ENCODE assay signal across 31 cellular contexts in genomic region chr10:87550741-87551140, GRCh38. TPM values are rescaled to one million over a fixed set of nuclear protein-coding genes. Genes with fewer than 3 reads are reported as not detected.
DNase-seq lines count a peak whose midpoint lies in the region; ATAC-seq and TF ChIP-seq lines count a peak whose summit lies in the region.
"Had no signal": no experiment of that assay in that cellular context is flagged by ENCODE, and none has a peak within 500 bp of the region (broad histone marks: within the 10 kb centered on the region; RNA-seq: fewer than 3 reads in every experiment).

No MANE protein-coding gene starts in this region.

- peaks cover 18% of the 10 kb centered on the region for H3K79me2 ChIP-seq in GM23248 (ENCODE audit: insufficient read depth)

- H3K36me3 ChIP-seq in GM23248 (ENCODE audit: low read depth) (0 out of 2 replicates have a peak, but pooled peaks cover 3% of the 10 kb centered on the region), mucosa of descending colon (ENCODE audit: low read depth) (no peaks in the 10 kb centered on the region), H7 (replicated peaks; ENCODE audit: control insufficient read depth, insufficient read depth, low read length) (no peaks in the 10 kb centered on the region)

- H3F3A ChIP-seq in GM23248 (ENCODE audit: insufficient read depth) = peaks cover 60% of the 10 kb centered on the region

- intact Hi-C loops in natural killer cell (cut with micrococcal nuclease) (no loop called here), mucosa of descending colon (cut with DNase I, micrococcal nuclease) (no loop called here)

- no peak overlapping the region for H2AFZ ChIP-seq in GM23248

- H3K4me3 Mint-ChIP-seq in endothelial cell (ENCODE audit: unreplicated experiment) (peak overlapping the region; percentile 19), nephron progenitor cell (no peak overlapping the region), natural killer cell (no peak overlapping the region)
- H3K4me3 Mint-ChIP-seq: activated CD4-positive, alpha-beta T cell treated with anti-CD3 and anti-CD28 coated beads, Interleukin-2, amount 10 ng/mL, durations not matched to agents 24 days and 14 days; activated T-cell treated with anti-CD3 and anti-CD28 coated beads, Interleukin-2, amount 50 U/mL, for 24 hours; brain; CD8-positive, alpha-beta memory T cell; naive B cell had no signal

- in situ Hi-C loops in GM23248 (cut with MboI) = no loop called here

- H3K27ac Mint-ChIP-seq in endothelial cell (ENCODE audit: unreplicated experiment) (no peak overlapping the region), nephron progenitor cell (peak overlapping the region; percentile 61), natural killer cell (peak overlapping the region in 1 of 2 donors; percentile 59)
- H3K27ac Mint-ChIP-seq: activated CD4-positive, alpha-beta T cell treated with anti-CD3 and anti-CD28 coated beads, Interleukin-2, amount 10 ng/mL, durations not matched to agents 24 days and 14 days; activated T-cell treated with anti-CD3 and anti-CD28 coated beads, Interleukin-2, amount 50 U/mL, for 24 hours had no signal

- no peaks in the 10 kb centered on the region for H3K9me2 ChIP-seq in GM23248 (ENCODE audit: insufficient read depth)

- H3K4me1 ChIP-seq in GM23248 (ENCODE audit: insufficient read depth) (peaks cover 76% of the 10 kb centered on the region), mucosa of descending colon (ENCODE audit: low read depth) (no peaks in the 10 kb centered on the region)
- H3K4me1 ChIP-seq: BE2C had no signal

- H4K20me1 ChIP-seq in GM23248 (ENCODE audit: insufficient read depth) = no peaks in the 10 kb centered on the region

- H3K4me3 ChIP-seq in GM23248 = no peak overlapping the region
- no peak overlapping the region for H3K4me3 ChIP-seq in mucosa of descending colon
- H3K4me3 ChIP-seq in H7 (ENCODE audit: insufficient read depth, low read depth, low read length) = no peak overlapping the region
- H3K4me3 ChIP-seq: pancreas, right atrium auricular region, spleen, upper lobe of left lung had no signal

- 58 to 83% methylated on average over 2 of the region's 2 CpGs for WGBS in GM23248 (ENCODE audit: low coverage in 1 of 2, low lambda C conversion rate in 2 of 2, missing lambda C conversion rate in 2 of 2), 2 experiments

- H3K9me3 Mint-ChIP-seq in endothelial cell (ENCODE audit: unreplicated experiment) (no peaks in the 10 kb centered on the region), nephron progenitor cell (peaks cover 3% of the 10 kb centered on the region), natural killer cell (no peaks in the 10 kb centered on the region)
- H3K9me3 Mint-ChIP-seq: activated CD4-positive, alpha-beta T cell treated with anti-CD3 and anti-CD28 coated beads, Interleukin-2, amount 10 ng/mL, durations not matched to agents 24 days and 14 days; activated T-cell treated with anti-CD3 and anti-CD28 coated beads, Interleukin-2, amount 50 U/mL, for 24 hours; brain; CD8-positive, alpha-beta memory T cell; naive B cell had no signal

- H3K9me3 ChIP-seq in GM23248 (ENCODE audit: low read depth) (no peaks in the 10 kb centered on the region), mucosa of descending colon (no peaks in the 10 kb centered on the region)
- H3K9me3 ChIP-seq: BE2C, pancreas, right atrium auricular region, spleen, upper lobe of left lung had no signal

- H3K4me1 Mint-ChIP-seq in endothelial cell (ENCODE audit: unreplicated experiment) = peaks cover 8% of the 10 kb centered on the region
- peaks cover 5% of the 10 kb centered on the region for H3K4me1 Mint-ChIP-seq in nephron progenitor cell
- peaks cover 16 to 17% of the 10 kb centered on the region in 2 donors for H3K4me1 Mint-ChIP-seq in natural killer cell

- TF ChIP-seq CTCF in endothelial cell (IDR thresholded peaks at IDR 0.05; ENCODE audit: unreplicated experiment) = no peak
- TF ChIP-seq CTCF in nephron progenitor cell (IDR thresholded peaks at IDR 0.05) = no peak
- TF ChIP-seq CTCF in natural killer cell (IDR thresholded peaks at IDR 0.05) = no peak
- no peak for TF ChIP-seq CTCF in mucosa of descending colon (IDR thresholded peaks at IDR 0.05)

- peak; percentile 27 for DNase-seq in GM23248
- peak; percentile 48 for DNase-seq in M059J (ENCODE audit: low read depth)
- DNase-seq in endothelial cell (ENCODE audit: low spot score) = no peak
- no peak for DNase-seq in nephron progenitor cell
- DNase-seq in natural killer cell = no peak
- DNase-seq in mucosa of descending colon = no peak
- no peak for DNase-seq in H7
- DNase-seq: activated CD4-positive, alpha-beta T cell treated with anti-CD3 and anti-CD28 coated beads, Interleukin-2, amount 10 ng/mL, durations not matched to agents 24 days and 14 days; activated gamma-delta T cell treated with Interleukin-2 at 50 U/mL for 16 hours; activated T-cell treated with anti-CD3 and anti-CD28 coated beads, Interleukin-2, amount 50 U/mL, for 24 hours; BE2C; CD8-positive, alpha-beta memory T cell; effector CD4-positive, alpha-beta T cell; foreskin fibroblast; head of caudate nucleus; left colon; mesenchymal stem cell; naive B cell; NCI-H1048; NCI-H187; NCI-H2171; NCI-H524 treated with DMSO at 0.1 percent for 48 hours; pancreas; Right ventricle myocardium superior; spleen; upper lobe of left lung had no signal

- H3K27me3 ChIP-seq in GM23248 (replicated peaks; ENCODE audit: insufficient read depth) (no peaks in the 10 kb centered on the region), H7 (ENCODE audit: control insufficient read depth, insufficient read depth, low read length) (no peaks in the 10 kb centered on the region)
- H3K27me3 ChIP-seq: BE2C, pancreas, right atrium auricular region, spleen, upper lobe of left lung had no signal

- ATAC-seq in natural killer cell (no peak), HG03432 (IDR thresholded peaks at IDR 0.05; ENCODE audit: unreplicated experiment) (no peak), mucosa of descending colon (no peak)
- ATAC-seq: left colon, pancreas had no signal

- H3K27ac ChIP-seq in GM23248 = 0 out of 2 replicates have a peak overlapping the region, but pooled peaks have one; percentile 6
- H3K27ac ChIP-seq: HL-60, pancreas, right atrium auricular region, spleen, VCaP had no signal

- H3K36me3 Mint-ChIP-seq in endothelial cell (ENCODE audit: low read depth, unreplicated experiment) (peaks cover 7% of the 10 kb centered on the region), nephron progenitor cell (ENCODE audit: low read depth) (peaks cover 44% of the 10 kb centered on the region), natural killer cell (peaks cover 17% of the 10 kb centered on the region)

- no peaks in the 10 kb centered on the region for H3K27me3 Mint-ChIP-seq in endothelial cell (ENCODE audit: unreplicated experiment)
- H3K27me3 Mint-ChIP-seq in nephron progenitor cell (ENCODE audit: low read depth, poor library complexity) = peaks cover 4% of the 10 kb centered on the region
- H3K27me3 Mint-ChIP-seq in natural killer cell (ENCODE audit: low read depth in 2 of 2) = no peaks in the 10 kb centered on the region
- H3K27me3 Mint-ChIP-seq: activated T-cell treated with anti-CD3 and anti-CD28 coated beads, Interleukin-2, amount 50 U/mL, for 24 hours; brain; CD8-positive, alpha-beta memory T cell; naive B cell had no signal

- H3K9ac ChIP-seq in GM23248 = no peak overlapping the region

- H3K4me2 ChIP-seq in GM23248 (ENCODE audit: unreplicated experiment) = no peak overlapping the region

RNA-seq across cellular contexts. Expression of gene MINPP1, which starts 46.0 kb away (rescaled TPM):
- total RNA-seq in GM23248 (2014; rRNA removed; shearing (Covaris generic)) = 42.4 and 45.8 TPM in 2 replicates
- polyA plus RNA-seq in GM23248 (2016; fragmentation: Nextera tagmentation; extraction: Ambion mirVana) = 45.7 and 46.0 TPM in 2 replicates
- 57.3 and 61.4 TPM in 2 replicates for total RNA-seq in M059J (2014; rRNA removed; shearing (Covaris generic))
- total RNA-seq in endothelial cell (ENCODE audit: unreplicated experiment) (39.5 TPM), natural killer cell (1 to 10 TPM; 3.6 to 5.8 (median 5.4) TPM), mucosa of descending colon (10 to 100 TPM; 12.0 to 28.3 (median 20.8) TPM)
- 23.7 and 26.2 TPM in 2 replicates for total RNA-seq in H7 (2014; rRNA removed; shearing (Covaris generic))

Comparison
In these comparisons a context has a peak if more than half of its experiments do, and no peak if none do; other contexts are left out.
1. DNase-seq: peak in GM23248 (single experiment) and M059J (single experiment); none in endothelial cell (single experiment), nephron progenitor cell (single experiment), natural killer cell (single experiment), mucosa of descending colon (0 of 3) and H7 (single experiment).